1 cellular context compared by ENCODE assay signal in the genomic region with DNA sequence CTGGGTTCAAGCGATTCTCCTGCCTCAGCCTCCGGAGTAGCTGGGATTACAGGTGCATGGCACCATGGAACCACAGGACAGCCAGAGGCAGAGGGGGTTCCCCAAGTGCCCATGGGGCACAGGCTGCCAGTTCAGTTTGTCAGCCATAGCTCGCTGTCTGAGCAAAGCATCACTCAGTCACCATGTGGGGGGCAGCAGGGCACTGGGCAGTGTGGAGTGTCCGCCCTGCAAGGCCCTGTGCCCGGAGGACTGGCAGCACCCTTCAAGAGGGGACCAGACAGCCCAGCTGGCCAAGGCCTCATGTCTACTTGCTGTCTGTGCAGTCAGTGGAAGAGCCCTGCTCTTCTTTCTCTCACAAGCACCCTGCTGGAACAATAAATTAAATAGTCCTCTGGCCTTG.
TF ChIP-seq lines count a peak whose summit lies in the region.

No MANE protein-coding gene starts in this region.

TF ChIP-seq in SK-N-SH treated with all-trans-retinoic acid at 6 μM for 48 hours, 23 proteins besides CTCF, POLR2A, EP300 and RAD21:
- TF ChIP-seq, protein P1, sequence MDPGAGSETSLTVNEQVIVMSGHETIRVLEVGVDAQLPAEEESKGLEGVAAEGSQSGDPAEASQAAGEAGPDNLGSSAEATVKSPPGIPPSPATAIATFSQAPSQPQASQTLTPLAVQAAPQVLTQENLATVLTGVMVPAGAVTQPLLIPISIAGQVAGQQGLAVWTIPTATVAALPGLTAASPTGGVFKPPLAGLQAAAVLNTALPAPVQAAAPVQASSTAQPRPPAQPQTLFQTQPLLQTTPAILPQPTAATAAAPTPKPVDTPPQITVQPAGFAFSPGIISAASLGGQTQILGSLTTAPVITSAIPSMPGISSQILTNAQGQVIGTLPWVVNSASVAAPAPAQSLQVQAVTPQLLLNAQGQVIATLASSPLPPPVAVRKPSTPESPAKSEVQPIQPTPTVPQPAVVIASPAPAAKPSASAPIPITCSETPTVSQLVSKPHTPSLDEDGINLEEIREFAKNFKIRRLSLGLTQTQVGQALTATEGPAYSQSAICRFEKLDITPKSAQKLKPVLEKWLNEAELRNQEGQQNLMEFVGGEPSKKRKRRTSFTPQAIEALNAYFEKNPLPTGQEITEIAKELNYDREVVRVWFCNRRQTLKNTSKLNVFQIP (CRISPR knock-in tag; IDR thresholded peaks at IDR 0.05; ENCODE audit: borderline replicate concordance, low read depth), result no peak
- TF ChIP-seq TOX (CRISPR knock-in tag; IDR thresholded peaks at IDR 0.05; ENCODE audit: borderline replicate concordance) (no peak), SNAI2 (CRISPR knock-in tag; IDR thresholded peaks at IDR 0.05) (no peak), GLIS3 (CRISPR knock-in tag; IDR thresholded peaks at IDR 0.05) (no peak), ISL1 (CRISPR knock-in tag; IDR thresholded peaks at IDR 0.05) (no peak), OSR1 (CRISPR knock-in tag; IDR thresholded peaks at IDR 0.05) (no peak), ARNTL (CRISPR knock-in tag; IDR thresholded peaks at IDR 0.05; ENCODE audit: borderline replicate concordance, low read depth) (no peak), PPARA (CRISPR knock-in tag; IDR thresholded peaks at IDR 0.05; ENCODE audit: borderline replicate concordance) (no peak), ZNF70 (CRISPR knock-in tag; IDR thresholded peaks at IDR 0.05) (no peak)
- TF ChIP-seq, protein P2, sequence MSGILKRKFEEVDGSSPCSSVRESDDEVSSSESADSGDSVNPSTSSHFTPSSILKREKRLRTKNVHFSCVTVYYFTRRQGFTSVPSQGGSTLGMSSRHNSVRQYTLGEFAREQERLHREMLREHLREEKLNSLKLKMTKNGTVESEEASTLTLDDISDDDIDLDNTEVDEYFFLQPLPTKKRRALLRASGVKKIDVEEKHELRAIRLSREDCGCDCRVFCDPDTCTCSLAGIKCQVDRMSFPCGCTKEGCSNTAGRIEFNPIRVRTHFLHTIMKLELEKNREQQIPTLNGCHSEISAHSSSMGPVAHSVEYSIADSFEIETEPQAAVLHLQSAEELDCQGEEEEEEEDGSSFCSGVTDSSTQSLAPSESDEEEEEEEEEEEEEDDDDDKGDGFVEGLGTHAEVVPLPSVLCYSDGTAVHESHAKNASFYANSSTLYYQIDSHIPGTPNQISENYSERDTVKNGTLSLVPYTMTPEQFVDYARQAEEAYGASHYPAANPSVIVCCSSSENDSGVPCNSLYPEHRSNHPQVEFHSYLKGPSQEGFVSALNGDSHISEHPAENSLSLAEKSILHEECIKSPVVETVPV (CRISPR knock-in tag; IDR thresholded peaks at IDR 0.05), result no peak
